2 cellular contexts compared by ENCODE assay signal in the genomic region with DNA sequence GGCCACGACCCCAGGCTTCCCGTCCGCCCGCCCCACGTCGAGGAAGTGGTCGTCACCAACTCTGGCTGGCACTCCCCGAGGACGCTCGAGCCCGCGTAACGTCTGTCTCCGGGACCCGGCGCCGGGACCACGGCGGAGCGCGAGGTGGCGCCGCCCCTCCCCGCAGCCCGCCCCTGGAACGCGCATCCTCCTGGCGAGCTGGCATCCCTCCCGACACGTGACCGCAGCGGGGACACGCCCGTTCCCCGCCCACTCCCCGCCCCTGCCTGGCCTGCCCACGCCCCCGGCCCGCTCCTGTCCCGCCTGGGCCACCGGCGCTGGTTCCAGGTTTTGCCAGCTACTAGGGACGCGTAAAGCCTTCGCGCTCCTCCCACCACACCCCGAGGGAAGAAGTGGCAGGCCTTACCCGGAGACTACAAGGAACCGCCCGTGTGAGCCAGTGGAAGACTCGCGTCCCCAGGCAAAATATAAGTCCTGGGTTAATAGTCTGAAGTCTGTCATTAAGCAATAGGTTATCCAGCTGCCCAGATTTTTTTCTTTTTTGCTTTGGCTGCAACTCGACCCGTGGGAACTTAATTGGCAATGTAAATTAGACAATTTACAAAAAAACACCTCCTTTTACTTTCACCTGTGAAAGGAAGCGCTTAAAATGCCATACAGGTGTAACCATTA.
TF ChIP-seq lines count a peak whose summit lies in the region.

A gene (minus strand): TSS at position 131 of the 672 bp plus-strand sequence. CDS start 20,291 bp downstream, outside the sequence.

TF ChIP-seq in IMR-90, 13 proteins besides CTCF, POLR2A, EP300 and RAD21:
- TF ChIP-seq NFE2L2 (IDR thresholded peaks at IDR 0.05; ENCODE audit: low read depth, low read length) (no peak), MAZ (IDR thresholded peaks at IDR 0.05; ENCODE audit: borderline replicate concordance, low read depth, low read length) (peak; percentile 30; the same call in 1 of the 2 replicates), MAFK (IDR thresholded peaks at IDR 0.05; ENCODE audit: low read depth, low read length) (no peak), BHLHE40 (IDR thresholded peaks at IDR 0.05; ENCODE audit: low read depth, low read length) (peak; percentile 91), CHD1 (IDR thresholded peaks at IDR 0.05; ENCODE audit: low read depth, low read length) (no peak), RCOR1 (IDR thresholded peaks at IDR 0.05; ENCODE audit: insufficient replicate concordance, low read length) (no peak), RFX5 (IDR thresholded peaks at IDR 0.05; ENCODE audit: low read depth, low read length) (no peak), SMC3 (IDR thresholded peaks at IDR 0.05; ENCODE audit: low read depth, low read length) (no peak), MXI1 (IDR thresholded peaks at IDR 0.05; ENCODE audit: borderline replicate concordance, low read depth, low read length) (peak; percentile 5; the same call in 1 of the 2 replicates), CEBPB (IDR thresholded peaks at IDR 0.05; ENCODE audit: low read depth, low read length) (no peak), FOS (IDR thresholded peaks at IDR 0.05; ENCODE audit: low read depth, low read length) (no peak)
- TF ChIP-seq, protein P1, sequence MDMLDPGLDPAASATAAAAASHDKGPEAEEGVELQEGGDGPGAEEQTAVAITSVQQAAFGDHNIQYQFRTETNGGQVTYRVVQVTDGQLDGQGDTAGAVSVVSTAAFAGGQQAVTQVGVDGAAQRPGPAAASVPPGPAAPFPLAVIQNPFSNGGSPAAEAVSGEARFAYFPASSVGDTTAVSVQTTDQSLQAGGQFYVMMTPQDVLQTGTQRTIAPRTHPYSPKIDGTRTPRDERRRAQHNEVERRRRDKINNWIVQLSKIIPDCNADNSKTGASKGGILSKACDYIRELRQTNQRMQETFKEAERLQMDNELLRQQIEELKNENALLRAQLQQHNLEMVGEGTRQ (IDR thresholded peaks at IDR 0.05; ENCODE audit: low read depth, low read length) = peak; percentile 91
- TF ChIP-seq, protein P2, sequence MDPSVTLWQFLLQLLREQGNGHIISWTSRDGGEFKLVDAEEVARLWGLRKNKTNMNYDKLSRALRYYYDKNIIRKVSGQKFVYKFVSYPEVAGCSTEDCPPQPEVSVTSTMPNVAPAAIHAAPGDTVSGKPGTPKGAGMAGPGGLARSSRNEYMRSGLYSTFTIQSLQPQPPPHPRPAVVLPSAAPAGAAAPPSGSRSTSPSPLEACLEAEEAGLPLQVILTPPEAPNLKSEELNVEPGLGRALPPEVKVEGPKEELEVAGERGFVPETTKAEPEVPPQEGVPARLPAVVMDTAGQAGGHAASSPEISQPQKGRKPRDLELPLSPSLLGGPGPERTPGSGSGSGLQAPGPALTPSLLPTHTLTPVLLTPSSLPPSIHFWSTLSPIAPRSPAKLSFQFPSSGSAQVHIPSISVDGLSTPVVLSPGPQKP (IDR thresholded peaks at IDR 0.05; ENCODE audit: borderline replicate concordance, low read depth, low read length) = no peak

TF ChIP-seq in endothelial cell of umbilical vein, 7 proteins besides CTCF, POLR2A, EP300 and RAD21:
- TF ChIP-seq, protein P3, sequence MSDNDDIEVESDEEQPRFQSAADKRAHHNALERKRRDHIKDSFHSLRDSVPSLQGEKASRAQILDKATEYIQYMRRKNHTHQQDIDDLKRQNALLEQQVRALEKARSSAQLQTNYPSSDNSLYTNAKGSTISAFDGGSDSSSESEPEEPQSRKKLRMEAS (IDR thresholded peaks at IDR 0.05; ENCODE audit: insufficient read depth, insufficient read length) = peak; percentile 87
- no peak for TF ChIP-seq FOS (IDR thresholded peaks at IDR 0.05; ENCODE audit: borderline replicate concordance, insufficient read depth, low read length)
- peak; percentile 86 for TF ChIP-seq POLR2AphosphoS5 (IDR thresholded peaks at IDR 0.05; ENCODE audit: insufficient read depth, low read depth, low read length)
- no peak for TF ChIP-seq MYC (IDR thresholded peaks at IDR 0.05; ENCODE audit: low read depth, low read length)
- TF ChIP-seq JUN (IDR thresholded peaks at IDR 0.05; ENCODE audit: borderline replicate concordance, insufficient read depth, insufficient read length, low read depth) = no peak
- no peak for TF ChIP-seq EZH2 (IDR thresholded peaks at IDR 0.05; ENCODE audit: borderline replicate concordance, low read depth, low read length, severe bottlenecking)
- TF ChIP-seq GATA2 (IDR thresholded peaks at IDR 0.05; ENCODE audit: insufficient read depth, insufficient read length, low read depth, low read length) = no peak
